In genomic region chr10:105885495-105885894, GRCh38 we compare ENCODE assay signal across 7 cellular contexts.
"Had no signal": no experiment of that assay in that cellular context is flagged by ENCODE, and none has a peak within 500 bp of the region (broad histone marks: within the 10 kb centered on the region; RNA-seq: fewer than 3 reads in every experiment).

No MANE protein-coding gene starts in this region.

- DNase-seq: GDM1, GF-D8 had no signal

- FAIRE-seq: G401.6, GM12891, GM12892, GM18507, GM19239 had no signal
